14 cellular contexts compared by ENCODE assay signal in the genomic region with DNA sequence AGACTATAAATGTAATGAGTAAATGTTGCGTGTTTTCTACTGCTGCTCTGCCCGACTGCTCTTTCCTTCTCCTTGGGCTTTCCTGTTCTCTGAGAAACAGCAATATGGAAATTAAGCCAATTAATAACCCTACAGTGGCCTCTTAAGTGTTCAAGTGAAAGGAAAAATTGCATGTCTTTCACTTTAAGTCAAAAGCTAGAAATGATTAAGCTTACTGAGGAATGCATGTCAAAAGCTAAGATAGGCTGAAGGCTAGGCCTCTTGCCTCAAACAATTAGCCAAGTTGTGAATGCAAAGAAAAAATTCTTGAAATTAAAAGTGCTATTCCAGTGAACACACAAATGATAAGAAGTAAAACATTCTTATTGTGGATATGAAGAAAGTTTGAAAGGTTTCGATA.
"Had no signal": no experiment of that assay in that cellular context is flagged by ENCODE, and none has a peak within 500 bp of the region (broad histone marks: within the 10 kb centered on the region; RNA-seq: fewer than 3 reads in every experiment).

No MANE protein-coding gene starts in this region.

- FAIRE-seq: pancreas had no signal

- H3K4me1 Mint-ChIP-seq: activated naive CD4-positive, alpha-beta T cell treated with anti-CD3 and anti-CD28 coated beads, Interleukin-2, amount 10 ng/mL, durations not matched to agents 7 days and 5 days had no signal

- DNase-seq: activated CD4-positive, alpha-beta T cell treated with anti-CD3 and anti-CD28 coated beads for 48 hours; activated naive CD4-positive, alpha-beta T cell treated with anti-CD3 and anti-CD28 coated beads, Interleukin-2, amount 10 ng/mL, durations not matched to agents 7 days and 5 days; cortex of kidney; effector memory CD4-positive, alpha-beta T cell; kidney; left ventricle myocardium superior; mesendoderm; pancreas; retina; T1000 had no signal

- H3K4me1 ChIP-seq: pancreas, tibial nerve, vagina had no signal

- H3K27me3 ChIP-seq: pancreas, tibial nerve, vagina had no signal

- H3K27ac Mint-ChIP-seq: activated naive CD4-positive, alpha-beta T cell treated with anti-CD3 and anti-CD28 coated beads, Interleukin-2, amount 10 ng/mL, durations not matched to agents 7 days and 5 days had no signal

- H3K4me3 Mint-ChIP-seq: activated naive CD4-positive, alpha-beta T cell treated with anti-CD3 and anti-CD28 coated beads, Interleukin-2, amount 10 ng/mL, durations not matched to agents 7 days and 5 days had no signal

- H3K9me3 ChIP-seq: pancreas, vagina had no signal

- H3K27me3 Mint-ChIP-seq: activated naive CD4-positive, alpha-beta T cell treated with anti-CD3 and anti-CD28 coated beads, Interleukin-2, amount 10 ng/mL, durations not matched to agents 7 days and 5 days had no signal

- H3K9me3 Mint-ChIP-seq: activated naive CD4-positive, alpha-beta T cell treated with anti-CD3 and anti-CD28 coated beads, Interleukin-2, amount 10 ng/mL, durations not matched to agents 7 days and 5 days had no signal

- H3K4me3 ChIP-seq: pancreas, skin epidermis, tibial nerve, vagina had no signal

- ATAC-seq: left ventricle myocardium superior, pancreas had no signal

- H3K27ac ChIP-seq: epithelial cell of prostate, pancreas, skin epidermis, tibial nerve, vagina had no signal
